ENCODE assay signal across 32 cellular contexts in the genomic region with DNA sequence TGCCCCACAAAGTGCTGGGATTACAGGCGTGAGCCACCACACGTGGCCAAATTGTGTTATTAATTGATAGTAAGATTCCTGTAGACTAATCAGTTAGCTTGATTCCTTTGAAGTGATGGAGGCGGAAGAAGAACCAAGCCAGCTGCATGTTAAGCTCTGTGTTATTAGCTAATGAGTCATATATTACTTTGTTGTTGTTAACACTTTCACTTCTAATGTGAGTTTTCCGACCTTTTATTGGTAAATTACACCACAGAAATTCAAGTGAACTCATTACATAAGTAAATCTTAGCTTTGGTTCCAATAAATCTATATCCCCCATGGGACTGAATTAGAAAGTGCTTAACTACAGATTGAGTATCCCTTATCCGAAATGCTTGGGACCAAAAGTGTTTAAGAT. TPM values are rescaled to one million over a fixed set of nuclear protein-coding genes. Genes with fewer than 3 reads are reported as not detected.
DNase-seq lines count a peak whose midpoint lies in the region; ATAC-seq and TF ChIP-seq lines count a peak whose summit lies in the region.
"Had no signal": no experiment of that assay in that cellular context is flagged by ENCODE, and none has a peak within 500 bp of the region (broad histone marks: within the 10 kb centered on the region; RNA-seq: fewer than 3 reads in every experiment).

No MANE protein-coding gene starts in this region.

- H3K9me3 ChIP-seq in PC-3 (ENCODE audit: low read length) (no peaks in the 10 kb centered on the region), neural progenitor cell (ENCODE audit: low read depth) (no peaks in the 10 kb centered on the region)
- H3K9me3 ChIP-seq: BE2C, ovary, Peyer's patch had no signal

- H3K27me3 ChIP-seq in PC-3 (ENCODE audit: low read length): no peaks in the 10 kb centered on the region
- H3K27me3 ChIP-seq in neural progenitor cell: no peaks in the 10 kb centered on the region
- H3K27me3 ChIP-seq: heart right ventricle, ovary, Peyer's patch had no signal

- H3K36me3 Mint-ChIP-seq in neural progenitor cell (peaks cover 12% of the 10 kb centered on the region), nephron progenitor cell (ENCODE audit: low read depth) (peaks cover 59% of the 10 kb centered on the region)

- H3K27ac ChIP-seq in PC-3 (ENCODE audit: low read length) (no peak overlapping the region), neural progenitor cell (no peak overlapping the region)
- H3K27ac ChIP-seq: ovary, Peyer's patch, WERI-Rb-1 had no signal

- POLR2A ChIA-PET in PC-3 (lab: Charles Lee; ENCODE audit: unreplicated experiment): interaction anchor here (0.5 kb wide), 1 partner anchor 79 kb away, joined by 3 read pairs; no protein-coding TSS in a partner anchor

- intact Hi-C loops in PC-3 (cut with micrococcal nuclease) (loop anchor here (5.0 kb wide), 1 partner anchor 559 kb away; no protein-coding TSS in a partner anchor), cardiac septum (cut with DNase I) (loop anchor here (10.0 kb wide), 1 partner anchor 217 kb away; no protein-coding TSS in a partner anchor)

- peaks cover 11% of the 10 kb centered on the region for H3K4me1 ChIP-seq in PC-3 (ENCODE audit: insufficient read depth, low read length)
- no peaks in the 10 kb centered on the region for H3K4me1 ChIP-seq in neural progenitor cell
- H3K4me1 ChIP-seq: BE2C, Peyer's patch had no signal

- H2AFZ ChIP-seq in PC-3 (ENCODE audit: low read length): no peak overlapping the region
- no peak overlapping the region for H2AFZ ChIP-seq in neural progenitor cell (replicated peaks)

- no peak for ATAC-seq in PC-3
- ATAC-seq: activated T-helper 17 cell treated with anti-CD3 and anti-CD28 coated beads, Interleukin-2, amount 50 U/mL, for 72 hours; heart right ventricle; K562 had no signal

- H3K79me2 ChIP-seq in PC-3 (ENCODE audit: low read length): no peaks in the 10 kb centered on the region
- H3K79me2 ChIP-seq in neural progenitor cell (ENCODE audit: low read depth): no peaks in the 10 kb centered on the region

- CTCF ChIA-PET in PC-3 (lab: Charles Lee): interaction anchor here (0.6 to 2.2 kb wide), 4 partner anchors 12 to 138 kb away, joined by 3 to 6 read pairs (median 4); a partner anchor contains a TSS

- H3K4me2 ChIP-seq in PC-3 (ENCODE audit: low read length) (peak overlapping the region; percentile 67), neural progenitor cell (no peak overlapping the region)

- H3K9me2 ChIP-seq in PC-3 (replicated peaks; ENCODE audit: low read length): no peaks in the 10 kb centered on the region

- DNase-seq in GM10266 (ENCODE audit: extremely low spot score) (peak; percentile 34), HCEC 1CT (peak; percentile 29), PC-3 (no peak), neural progenitor cell (ENCODE audit: low spot score) (no peak), DMS53 treated with DMSO at 0.1 percent for 48 hours (lab: John Stamatoyannopoulos, UW; ENCODE audit: unreplicated experiment) (no peak), nephron progenitor cell (no peak), cardiac septum (ENCODE audit: low spot score) (no peak)
- no peak for DNase-seq in activated CD4-positive, alpha-beta T cell treated with anti-CD3 and anti-CD28 coated beads for 48 hours
- DNase-seq: ACHN; activated CD8-positive, alpha-beta memory T cell treated with anti-CD3 and anti-CD28 coated beads, Interleukin-2, amount 50 U/mL, for 4 hours; activated naive CD4-positive, alpha-beta T cell treated with anti-CD3 and anti-CD28 coated beads, Interleukin-2, amount 50 U/mL, for 16 hours; amniotic stem cell; BE2C; effector CD8-positive, alpha-beta T cell; foreskin melanocyte; heart right ventricle; kidney glomerular epithelial cell; NCI-H1105; NCI-H2029; NCI-H2227 treated with DMSO at 0.1 percent for 48 hours; NCI-H526 treated with DMSO at 0.1 percent for 48 hours; ovary; SIG-M5; SW 1271; T1000; trophoblast cell; WERI-Rb-1 had no signal

- H4K20me1 ChIP-seq in PC-3 (ENCODE audit: low read length) (no peaks in the 10 kb centered on the region), neural progenitor cell (ENCODE audit: low read depth) (no peaks in the 10 kb centered on the region)

- TF ChIP-seq CTCF in GM10266 (IDR thresholded peaks at IDR 0.05; ENCODE audit: control insufficient read depth, insufficient read depth, low read depth, missing control alignments): no peak
- TF ChIP-seq CTCF in PC-3 (conservative IDR thresholded peaks at IDR 0.05; ENCODE audit: low read depth, low read length): no peak
- no peak for TF ChIP-seq CTCF in neural progenitor cell (IDR thresholded peaks at IDR 0.05)
- no peak for TF ChIP-seq CTCF in nephron progenitor cell (IDR thresholded peaks at IDR 0.05)

- peak overlapping the region; percentile 89 for H3K27ac Mint-ChIP-seq in neural progenitor cell
- no peak overlapping the region for H3K27ac Mint-ChIP-seq in nephron progenitor cell
- H3K27ac Mint-ChIP-seq: activated T-helper 17 cell treated with anti-CD3 and anti-CD28 coated beads, Interleukin-2, amount 50 U/mL, for 72 hours; nephron had no signal

- H3K4me3 ChIP-seq in PC-3 (ENCODE audit: low read length) (no peak overlapping the region), neural progenitor cell (no peak overlapping the region)
- H3K4me3 ChIP-seq: heart right ventricle, K562, lung, ovary, Peyer's patch had no signal

- no TSS peak for BruUV-seq in PC-3 (replicated peaks; lab: Mats Ljungman, UMichigan)

- H3K36me3 ChIP-seq in PC-3 (ENCODE audit: low read depth, low read length) (no peaks in the 10 kb centered on the region), neural progenitor cell (no peaks in the 10 kb centered on the region)
- H3K36me3 ChIP-seq: BE2C, ovary, Peyer's patch, WERI-Rb-1 had no signal

- H3K9me3 Mint-ChIP-seq in neural progenitor cell (no peaks in the 10 kb centered on the region), nephron progenitor cell (peaks cover 15% of the 10 kb centered on the region)
- H3K9me3 Mint-ChIP-seq: activated T-helper 17 cell treated with anti-CD3 and anti-CD28 coated beads, Interleukin-2, amount 50 U/mL, for 72 hours; nephron had no signal

- H3F3A ChIP-seq in PC-3 (ENCODE audit: low read length, unreplicated experiment): no peaks in the 10 kb centered on the region
- no peaks in the 10 kb centered on the region for H3F3A ChIP-seq in neural progenitor cell (ENCODE audit: low read depth)

- H3K4me3 Mint-ChIP-seq in neural progenitor cell: no peak overlapping the region
- no peak overlapping the region for H3K4me3 Mint-ChIP-seq in nephron progenitor cell
- H3K4me3 Mint-ChIP-seq: activated T-helper 17 cell treated with anti-CD3 and anti-CD28 coated beads, Interleukin-2, amount 50 U/mL, for 72 hours; nephron had no signal

- H3K9ac ChIP-seq in PC-3 (ENCODE audit: low read length): no peak overlapping the region
- H3K9ac ChIP-seq in neural progenitor cell: no peak overlapping the region

- H3K4me1 Mint-ChIP-seq in neural progenitor cell (peaks cover 4% of the 10 kb centered on the region), nephron progenitor cell (no peaks in the 10 kb centered on the region)
- H3K4me1 Mint-ChIP-seq: activated T-helper 17 cell treated with anti-CD3 and anti-CD28 coated beads, Interleukin-2, amount 50 U/mL, for 72 hours; nephron had no signal

- H3K27me3 Mint-ChIP-seq in neural progenitor cell (ENCODE audit: insufficient read depth, low read depth): peaks cover 3% of the 10 kb centered on the region
- H3K27me3 Mint-ChIP-seq in nephron progenitor cell (ENCODE audit: low read depth, poor library complexity): no peaks in the 10 kb centered on the region

RNA-seq across cellular contexts. Expression of a gene that starts 20.3 kb away (rescaled TPM):
- total RNA-seq in PC-3 (2014; rRNA removed): 81.9 and 89.5 TPM in 2 replicates
- 50.8 and 62.9 TPM in 2 replicates for total RNA-seq in neural progenitor cell (ENCODE audit: low replicate concordance)
- total RNA-seq in cardiac septum: 28.2 TPM

RNA-seq across cellular contexts. Expression of a gene that starts 36.6 kb away (rescaled TPM):
- total RNA-seq in PC-3 (2014; rRNA removed) (15.8 and 17.9 TPM in 2 replicates), neural progenitor cell (ENCODE audit: low replicate concordance) (12.2 and 17.3 TPM in 2 replicates), cardiac septum (39.9 TPM)

Comparison
In these comparisons a context has a peak if more than half of its experiments do, and no peak if none do; other contexts are left out.
1. DNase-seq: peak in GM10266 (single experiment) and HCEC 1CT (single experiment); none in PC-3 (single experiment), neural progenitor cell (single experiment), DMS53 treated with DMSO at 0.1 percent for 48 hours (single experiment), activated CD4-positive, alpha-beta T cell treated with anti-CD3 and anti-CD28 coated beads for 48 hours (single experiment), nephron progenitor cell (single experiment) and cardiac septum (single experiment).